Comparison of ENCODE assay signal across 14 cellular contexts in genomic region chr12:1174659-1175058, GRCh38.
DNase-seq lines count a peak whose midpoint lies in the region; ATAC-seq and TF ChIP-seq lines count a peak whose summit lies in the region.
"Had no signal": no experiment of that assay in that cellular context is flagged by ENCODE, and none has a peak within 500 bp of the region (broad histone marks: within the 10 kb centered on the region; RNA-seq: fewer than 3 reads in every experiment).

No MANE protein-coding gene starts in this region.

- H3K27ac ChIP-seq in OCI-LY1 (ENCODE audit: low read depth, low read length, poor library complexity, severe bottlenecking), result peak overlapping the region; percentile 14
- no peak overlapping the region for H3K27ac ChIP-seq in suprapubic skin
- H3K27ac ChIP-seq in GM23248, result no peak overlapping the region

- H3K36me3 ChIP-seq in OCI-LY1 (ENCODE audit: insufficient read depth, low read length) (no peaks in the 10 kb centered on the region; the same call in 1 of the 2 replicates), suprapubic skin (no peaks in the 10 kb centered on the region), GM23248 (ENCODE audit: low read depth) (0 out of 2 replicates have a peak, but pooled peaks cover 3% of the 10 kb centered on the region)

- H4K20me1 ChIP-seq in OCI-LY1 (ENCODE audit: insufficient read depth, low read length), result no peaks in the 10 kb centered on the region
- H4K20me1 ChIP-seq in GM23248 (ENCODE audit: insufficient read depth), result no peaks in the 10 kb centered on the region

- no peak for TF ChIP-seq POLR2A in suprapubic skin (IDR thresholded peaks at IDR 0.05)

- H2AFZ ChIP-seq in OCI-LY1 (ENCODE audit: low read length) (no peak overlapping the region), GM23248 (no peak overlapping the region)

- H3K9me3 ChIP-seq in OCI-LY1 (ENCODE audit: low read length) (no peaks in the 10 kb centered on the region; the same call in 1 of the 2 replicates), suprapubic skin (no peaks in the 10 kb centered on the region), GM23248 (ENCODE audit: low read depth) (no peaks in the 10 kb centered on the region)

- H3K27me3 ChIP-seq in OCI-LY1 (ENCODE audit: insufficient read depth, low read length) (no peaks in the 10 kb centered on the region), suprapubic skin (no peaks in the 10 kb centered on the region), GM23248 (replicated peaks; ENCODE audit: insufficient read depth) (no peaks in the 10 kb centered on the region)

- in situ Hi-C loops in GM23248 (cut with MboI), result no loop called here

- peak overlapping the region; percentile 24 for H3K4me3 ChIP-seq in OCI-LY1 (ENCODE audit: low read depth, low read length, poor library complexity, severe bottlenecking)
- H3K4me3 ChIP-seq in suprapubic skin, result no peak overlapping the region
- H3K4me3 ChIP-seq in GM23248, result no peak overlapping the region

- no peaks in the 10 kb centered on the region for H3K9me2 ChIP-seq in OCI-LY1 (ENCODE audit: low read depth, low read length)
- no peaks in the 10 kb centered on the region for H3K9me2 ChIP-seq in GM23248 (ENCODE audit: insufficient read depth)

- TF ChIP-seq EP300 in suprapubic skin (IDR thresholded peaks at IDR 0.05), result no peak

- H3K4me1 ChIP-seq in OCI-LY1 (ENCODE audit: insufficient read depth, low read length, severe bottlenecking) (peaks cover 27% of the 10 kb centered on the region), suprapubic skin (peaks cover 10% of the 10 kb centered on the region), GM23248 (ENCODE audit: insufficient read depth) (no peaks in the 10 kb centered on the region)

- H3F3A ChIP-seq in OCI-LY1 (ENCODE audit: insufficient read depth, low read length) (no peaks in the 10 kb centered on the region), GM23248 (ENCODE audit: insufficient read depth) (0 out of 2 replicates have a peak, but pooled peaks cover 10% of the 10 kb centered on the region)

- H3K9ac ChIP-seq in OCI-LY1 (ENCODE audit: low read length) (peak overlapping the region; percentile 21; the same call in 1 of the 2 replicates), GM23248 (no peak overlapping the region)

- H3K79me2 ChIP-seq in OCI-LY1 (ENCODE audit: insufficient read depth, low read length), result no peaks in the 10 kb centered on the region
- H3K79me2 ChIP-seq in GM23248 (ENCODE audit: insufficient read depth), result 0 out of 2 replicates have a peak, but pooled peaks cover 5% of the 10 kb centered on the region

- DNase-seq in DMS53 (lab: John Stamatoyannopoulos, UW) (peak; percentile 80), NCI-H146 treated with DMSO at 0.1 percent for 48 hours (lab: John Stamatoyannopoulos, UW; ENCODE audit: unreplicated experiment) (peak; percentile 50), suprapubic skin (ENCODE audit: low spot score in 2 of 2) (no peak), GM23248 (no peak)
- DNase-seq: AML-193; CD8-positive, alpha-beta T cell; DMS 273 treated with DMSO at 0.1 percent for 48 hours; H7; NCI-H1436 treated with DMSO at 0.1 percent for 48 hours; NCI-H446 treated with DMSO at 0.1 percent for 48 hours; PC-3 had no signal

- TF ChIP-seq CTCF in OCI-LY1 (IDR thresholded peaks at IDR 0.05; ENCODE audit: low read length) (no peak), suprapubic skin (IDR thresholded peaks at IDR 0.05) (no peak)

- peak; percentile 57 for ATAC-seq in esophagus mucosa
- ATAC-seq in GM18858 (IDR thresholded peaks at IDR 0.05; ENCODE audit: unreplicated experiment), result no peak
- ATAC-seq: CD8-positive, alpha-beta T cell; PC-3 had no signal

- H3K4me2 ChIP-seq in OCI-LY1 (ENCODE audit: low read length) (peak overlapping the region; percentile 61), GM23248 (ENCODE audit: unreplicated experiment) (no peak overlapping the region)

- 49% methylated on average over 2 of the region's 2 CpGs for WGBS in suprapubic skin
- 94 to 100% methylated on average over 2 of the region's 2 CpGs for WGBS in GM23248 (ENCODE audit: low coverage in 1 of 2, low lambda C conversion rate in 2 of 2, missing lambda C conversion rate in 2 of 2), 2 experiments

Comparison
In these comparisons a context has a peak if more than half of its experiments do, and no peak if none do; other contexts are left out.
1. DNase-seq: peak in DMS53 (single experiment) and NCI-H146 treated with DMSO at 0.1 percent for 48 hours (single experiment); none in suprapubic skin (0 of 2) and GM23248 (single experiment).